21 cellular contexts compared by ENCODE assay signal in the genomic region with DNA sequence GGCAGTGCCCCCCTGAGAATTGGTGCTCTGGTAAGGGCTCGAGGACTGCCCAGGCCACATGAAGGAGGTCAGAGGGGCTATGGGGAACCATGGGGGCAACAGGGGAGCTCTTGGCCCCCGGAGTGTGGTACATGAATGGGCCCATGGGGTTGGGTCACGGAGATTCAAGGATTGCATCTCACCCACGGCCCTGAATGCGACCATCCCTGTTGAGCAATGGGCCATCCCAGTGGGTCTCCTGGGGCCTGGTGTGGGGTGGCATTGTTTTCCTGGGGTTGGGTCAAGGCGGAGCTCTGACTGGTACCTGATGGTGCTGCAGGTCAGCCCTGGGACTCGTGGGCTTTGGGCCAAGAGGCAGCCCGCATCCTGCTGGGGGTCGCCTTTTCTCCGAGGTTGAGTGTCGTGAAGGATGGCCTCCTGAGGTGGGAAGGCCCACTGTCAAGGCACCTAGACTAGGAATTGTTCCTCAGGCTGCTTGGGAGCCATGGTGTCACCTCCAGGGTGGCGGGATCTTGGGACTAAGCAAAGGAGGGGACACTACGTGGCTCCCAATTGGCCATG.
DNase-seq lines count a peak whose midpoint lies in the region; ATAC-seq and TF ChIP-seq lines count a peak whose summit lies in the region.
"Had no signal": no experiment of that assay in that cellular context is flagged by ENCODE, and none has a peak within 500 bp of the region (broad histone marks: within the 10 kb centered on the region; RNA-seq: fewer than 3 reads in every experiment).

No MANE protein-coding gene starts in this region.

- no peak overlapping the region for H3K27ac Mint-ChIP-seq in nephron progenitor cell
- H3K27ac Mint-ChIP-seq: memory B cell had no signal

- H3K4me1 ChIP-seq in BE2C (no peaks in the 10 kb centered on the region), RWPE2 (ENCODE audit: insufficient read depth, poor library complexity, severe bottlenecking) (no peaks in the 10 kb centered on the region)
- H3K4me1 ChIP-seq: body of pancreas, HAP-1, Peyer's patch, SJCRH30 had no signal

- no peak overlapping the region for H3K27ac ChIP-seq in RWPE2 (ENCODE audit: poor library complexity, severe bottlenecking)
- H3K27ac ChIP-seq: body of pancreas, epithelial cell of prostate, Peyer's patch, SJCRH30, WERI-Rb-1 had no signal

- no peaks in the 10 kb centered on the region for H3K36me3 Mint-ChIP-seq in nephron progenitor cell (ENCODE audit: low read depth)
- H3K36me3 Mint-ChIP-seq: memory B cell had no signal

- no peak for TF ChIP-seq CTCF in BE2C (IDR thresholded peaks at IDR 0.05; ENCODE audit: low read depth, low read length)
- no peak for TF ChIP-seq CTCF in RWPE2 (IDR thresholded peaks at IDR 0.05; ENCODE audit: poor library complexity, severe bottlenecking)
- no peak for TF ChIP-seq CTCF in nephron progenitor cell (IDR thresholded peaks at IDR 0.05)

- no peaks in the 10 kb centered on the region for H3K4me1 Mint-ChIP-seq in nephron progenitor cell
- H3K4me1 Mint-ChIP-seq: memory B cell had no signal

- H3K9me3 Mint-ChIP-seq in nephron progenitor cell = peaks cover 80% of the 10 kb centered on the region
- H3K9me3 Mint-ChIP-seq: memory B cell had no signal

- intact Hi-C loops in left ventricle myocardium superior (cut with micrococcal nuclease) (no loop called here), posterior vena cava (cut with DNase I) (loop anchor here in 1 of 2 donors (5.0 kb wide), 1 partner anchor 953 kb away; no protein-coding TSS in a partner anchor)

- H3K36me3 ChIP-seq in BE2C (no peaks in the 10 kb centered on the region), RWPE2 (ENCODE audit: low read depth) (no peaks in the 10 kb centered on the region)
- H3K36me3 ChIP-seq: HAP-1, Peyer's patch, SJCRH30, WERI-Rb-1 had no signal

- DNase-seq in BE2C (peak; percentile 3), RWPE2 (ENCODE audit: low spot score) (peak; percentile 49), left ventricle myocardium superior (peak; percentile 17), posterior vena cava (ENCODE audit: low spot score) (peak; percentile 44), nephron progenitor cell (no peak), NCI-H1417 treated with DMSO at 0.1 percent for 48 hours (lab: John Stamatoyannopoulos, UW) (no peak), DMS79 (lab: John Stamatoyannopoulos, UW) (no peak)
- DNase-seq: activated CD4-positive, alpha-beta T cell treated with anti-CD3 and anti-CD28 coated beads, Interleukin-2, amount 50 U/mL, for 1 hour; C1 segment of cervical spinal cord; DND-41; NCI-H1105; NCI-H2029; NCI-H526; SJCRH30; T1000 had no signal

- H3K4me3 ChIP-seq in BE2C (ENCODE audit: low read depth, low read length) (no peak overlapping the region), RWPE2 (ENCODE audit: severe bottlenecking) (no peak overlapping the region)
- H3K4me3 ChIP-seq: body of pancreas, HAP-1, Peyer's patch, SJCRH30 had no signal

- no peak for ATAC-seq in RWPE2 (ENCODE audit: low read depth)
- ATAC-seq in left ventricle myocardium superior = no peak
- ATAC-seq: body of pancreas had no signal

- H3K27me3 ChIP-seq in BE2C (no peaks in the 10 kb centered on the region), RWPE2 (ENCODE audit: insufficient read depth, poor library complexity, severe bottlenecking) (no peaks in the 10 kb centered on the region)
- H3K27me3 ChIP-seq: body of pancreas, Peyer's patch, SJCRH30 had no signal

- no peaks in the 10 kb centered on the region; the same call in none of the 2 replicates for H3K9me3 ChIP-seq in BE2C
- peaks cover 57% of the 10 kb centered on the region for H3K9me3 ChIP-seq in RWPE2 (ENCODE audit: severe bottlenecking)
- H3K9me3 ChIP-seq: SJCRH30 had no signal

- H3K4me3 Mint-ChIP-seq in nephron progenitor cell = no peak overlapping the region
- H3K4me3 Mint-ChIP-seq: memory B cell had no signal

- no peaks in the 10 kb centered on the region for H3K27me3 Mint-ChIP-seq in nephron progenitor cell (ENCODE audit: low read depth, poor library complexity)
- H3K27me3 Mint-ChIP-seq: memory B cell had no signal

Comparison
In these comparisons a context has a peak if more than half of its experiments do, and no peak if none do; other contexts are left out.
1. DNase-seq: peak in BE2C (single experiment), RWPE2 (single experiment), left ventricle myocardium superior (single experiment) and posterior vena cava (single experiment); none in nephron progenitor cell (single experiment), NCI-H1417 treated with DMSO at 0.1 percent for 48 hours (single experiment) and DMS79 (single experiment).